1 cellular context compared by ENCODE assay signal in the genomic region with DNA sequence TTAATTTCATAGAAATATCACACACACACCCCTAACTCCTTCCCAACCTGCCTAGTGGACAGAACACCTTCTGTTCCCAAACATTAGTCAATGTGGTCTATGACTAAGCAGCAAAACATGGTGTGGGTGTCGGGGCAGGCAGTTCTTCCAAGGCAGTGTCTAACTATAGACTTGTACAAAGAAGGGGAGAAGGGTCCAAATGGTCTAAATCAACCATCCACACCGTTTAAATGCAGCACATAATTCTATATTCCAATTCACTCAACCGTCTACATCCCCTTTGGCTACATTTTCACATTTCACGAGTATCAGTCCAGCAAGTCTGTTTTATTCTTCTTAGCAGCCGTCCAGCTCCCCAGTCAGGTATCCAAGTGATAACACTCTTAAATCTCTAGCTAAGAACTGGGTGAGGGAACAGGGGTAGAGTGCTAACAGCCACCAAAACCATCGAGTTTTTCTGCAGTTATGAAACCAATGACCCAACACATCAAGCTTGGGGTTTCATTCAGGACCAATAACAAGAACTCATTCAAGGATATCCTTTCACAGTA.
TF ChIP-seq lines count a peak whose summit lies in the region.

No MANE protein-coding gene starts in this region.

TF ChIP-seq in H1, 55 proteins besides CTCF, POLR2A, EP300 and RAD21 (continued from another document):
- TF ChIP-seq POLR2AphosphoS5 (IDR thresholded peaks at IDR 0.05; ENCODE audit: low read depth, low read length) (no peak), CBX5 (IDR thresholded peaks at IDR 0.05; ENCODE audit: low read depth, low read length) (no peak), ATF3 (IDR thresholded peaks at IDR 0.05; ENCODE audit: insufficient read depth, low read depth, low read length) (no peak), CREB1 (IDR thresholded peaks at IDR 0.05) (no peak)
